Comparison of ENCODE assay signal across 8 cellular contexts in genomic region chr20:44310664-44311639, GRCh38. TPM values are rescaled to one million over a fixed set of nuclear protein-coding genes. Genes with fewer than 3 reads are reported as not detected.
DNase-seq lines count a peak whose midpoint lies in the region; ATAC-seq and TF ChIP-seq lines count a peak whose summit lies in the region.

A gene with protein sequence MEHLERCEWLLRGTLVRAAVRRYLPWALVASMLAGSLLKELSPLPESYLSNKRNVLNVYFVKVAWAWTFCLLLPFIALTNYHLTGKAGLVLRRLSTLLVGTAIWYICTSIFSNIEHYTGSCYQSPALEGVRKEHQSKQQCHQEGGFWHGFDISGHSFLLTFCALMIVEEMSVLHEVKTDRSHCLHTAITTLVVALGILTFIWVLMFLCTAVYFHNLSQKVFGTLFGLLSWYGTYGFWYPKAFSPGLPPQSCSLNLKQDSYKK (minus strand): TSS chr20:44311202. CDS start chr20:44311148, 54 bp downstream.

- peak within 1 kb of the TSS; percentile 87 for H3K4me3 Mint-ChIP-seq in activated T-helper 2 cell treated with anti-CD3 and anti-CD28 coated beads, Interferon-gamma antibody, Interleukin-2, Interleukin-4, amounts not matched to agents 10 μg/mL and 5 μg/mL and 100 μg/mL, durations not matched to agents 14 hours and 24 hours and 36 hours (ENCODE audit: low read depth)
- H3K4me3 Mint-ChIP-seq in natural killer cell treated with Interleukin-12 subunit alpha and Interleukin-12 subunit beta and Interleukin-15 and Interleukin-18, amount 100 ng/mL, for 72 hours = peak within 1 kb of the TSS; percentile 93

- no peaks in the 10 kb centered on the region for H3K9me3 Mint-ChIP-seq in activated T-helper 2 cell treated with anti-CD3 and anti-CD28 coated beads, Interferon-gamma antibody, Interleukin-2, Interleukin-4, amounts not matched to agents 10 μg/mL and 5 μg/mL and 100 μg/mL, durations not matched to agents 14 hours and 24 hours and 36 hours
- H3K9me3 Mint-ChIP-seq in natural killer cell treated with Interleukin-12 subunit alpha and Interleukin-12 subunit beta and Interleukin-15 and Interleukin-18, amount 100 ng/mL, for 72 hours = no peaks in the 10 kb centered on the region

- H3K27ac Mint-ChIP-seq in activated T-helper 2 cell treated with anti-CD3 and anti-CD28 coated beads, Interferon-gamma antibody, Interleukin-2, Interleukin-4, amounts not matched to agents 10 μg/mL and 5 μg/mL and 100 μg/mL, durations not matched to agents 14 hours and 24 hours and 36 hours = peak within 1 kb of the TSS; percentile 84
- peak within 1 kb of the TSS; percentile 75 to 92 for H3K27ac Mint-ChIP-seq in natural killer cell treated with Interleukin-12 subunit alpha and Interleukin-12 subunit beta and Interleukin-15 and Interleukin-18, amount 100 ng/mL, for 72 hours

- peaks cover 14% of the 10 kb centered on the region for H3K4me1 Mint-ChIP-seq in activated T-helper 2 cell treated with anti-CD3 and anti-CD28 coated beads, Interferon-gamma antibody, Interleukin-2, Interleukin-4, amounts not matched to agents 10 μg/mL and 5 μg/mL and 100 μg/mL, durations not matched to agents 14 hours and 24 hours and 36 hours (ENCODE audit: low read depth)
- peaks cover 18 to 22% of the 10 kb centered on the region in 2 donors for H3K4me1 Mint-ChIP-seq in natural killer cell treated with Interleukin-12 subunit alpha and Interleukin-12 subunit beta and Interleukin-15 and Interleukin-18, amount 100 ng/mL, for 72 hours (ENCODE audit: low read depth in 2 of 2)

- DNase-seq in ELF-1 (ENCODE audit: low read depth, low spot score) (peak; percentile 98), GOT3 (lab: John Stamatoyannopoulos, UW) (peak; percentile 98), RPMI7951 (ENCODE audit: low read depth) (peak; percentile 98), fibroblast of pulmonary artery (ENCODE audit: low read depth) (peak; percentile 98)
- DNase-seq in activated T-helper 2 cell treated with anti-CD3 and anti-CD28 coated beads, Interferon-gamma antibody, Interleukin-2, Interleukin-4, amounts not matched to agents 10 μg/mL and 5 μg/mL and 100 μg/mL, durations not matched to agents 14 hours and 24 hours and 36 hours (ENCODE audit: low spot score) = peak; percentile 97
- DNase-seq in natural killer cell treated with Interleukin-12 subunit alpha and Interleukin-12 subunit beta and Interleukin-15 and Interleukin-18, amount 100 ng/mL, for 72 hours (ENCODE audit: low spot score) = peak; percentile 99
- DNase-seq in stimulated activated naive CD4-positive, alpha-beta T cell treated with Interleukin-2 at 50 U/mL for 16 hours (lab: John Stamatoyannopoulos, UW) = peak; percentile 97

- H3K27me3 Mint-ChIP-seq in activated T-helper 2 cell treated with anti-CD3 and anti-CD28 coated beads, Interferon-gamma antibody, Interleukin-2, Interleukin-4, amounts not matched to agents 10 μg/mL and 5 μg/mL and 100 μg/mL, durations not matched to agents 14 hours and 24 hours and 36 hours (ENCODE audit: low read depth) = no peaks in the 10 kb centered on the region
- no peaks in the 10 kb centered on the region for H3K27me3 Mint-ChIP-seq in natural killer cell treated with Interleukin-12 subunit alpha and Interleukin-12 subunit beta and Interleukin-15 and Interleukin-18, amount 100 ng/mL, for 72 hours

- TF ChIP-seq CTCF in LNCAP (IDR thresholded peaks at IDR 0.05) = peak; percentile 97
- TF ChIP-seq CTCF in fibroblast of pulmonary artery (IDR thresholded peaks at IDR 0.05; ENCODE audit: low read length, missing control alignments) = peak; percentile 77

- H3K36me3 Mint-ChIP-seq in activated T-helper 2 cell treated with anti-CD3 and anti-CD28 coated beads, Interferon-gamma antibody, Interleukin-2, Interleukin-4, amounts not matched to agents 10 μg/mL and 5 μg/mL and 100 μg/mL, durations not matched to agents 14 hours and 24 hours and 36 hours (ENCODE audit: low read depth) = no peaks in the 10 kb centered on the region
- H3K36me3 Mint-ChIP-seq in natural killer cell treated with Interleukin-12 subunit alpha and Interleukin-12 subunit beta and Interleukin-15 and Interleukin-18, amount 100 ng/mL, for 72 hours = no peaks in the 10 kb centered on the region

- H3K4me3 ChIP-seq in fibroblast of pulmonary artery (replicated peaks; ENCODE audit: low read depth, low read length) = peak within 1 kb of the TSS; percentile 95

- intact Hi-C loops in activated T-helper 2 cell treated with anti-CD3 and anti-CD28 coated beads, Interferon-gamma antibody, Interleukin-2, Interleukin-4, amounts not matched to agents 10 μg/mL and 5 μg/mL and 100 μg/mL, durations not matched to agents 14 hours and 24 hours and 36 hours (cut with micrococcal nuclease) = loop anchor here (1.0 to 5.0 kb wide), 4 partner anchors 76 to 719 kb away; partner anchors contain the start of gene IFT52

- ATAC-seq in natural killer cell treated with Interleukin-12 subunit alpha and Interleukin-12 subunit beta and Interleukin-15 and Interleukin-18, amount 100 ng/mL, for 72 hours = peak; percentile 96 to 98

RNA-seq across cellular contexts. Expression of the gene that starts here (rescaled TPM):
- total RNA-seq in RPMI7951 (2014; rRNA removed; shearing (Covaris generic)) = 9.1 and 14.1 TPM in 2 replicates
- total RNA-seq in activated T-helper 2 cell treated with anti-CD3 and anti-CD28 coated beads, Interferon-gamma antibody, Interleukin-2, Interleukin-4, amounts not matched to agents 10 μg/mL and 5 μg/mL and 100 μg/mL, durations not matched to agents 14 hours and 24 hours and 36 hours = 2.4 and 2.5 TPM in 2 replicates
- total RNA-seq in natural killer cell treated with Interleukin-12 subunit alpha and Interleukin-12 subunit beta and Interleukin-15 and Interleukin-18, amount 100 ng/mL, for 72 hours = 1 to 10 TPM; 2.7 to 4.5 TPM

Comparison
In these comparisons a context has a peak if more than half of its experiments do, and no peak if none do; other contexts are left out.
1. Peak in every context shown above with its lines: DNase-seq, ATAC-seq and H3K4me3 ChIP-seq.